Comparison of ENCODE assay signal across 20 cellular contexts in genomic region chr11:114988644-114989043, GRCh38.
A peak's percentile ranks its signal among the peaks of the same experiment; 100 is the strongest.
DNase-seq lines count a peak whose midpoint lies in the region; TF ChIP-seq lines count a peak whose summit lies in the region.
"Had no signal": no experiment of that assay in that cellular context is flagged by ENCODE, and none has a peak within 500 bp of the region (broad histone marks: within the 10 kb centered on the region; RNA-seq: fewer than 3 reads in every experiment).

No MANE protein-coding gene starts in this region.

- H3K27me3 ChIP-seq in BE2C: no peaks in the 10 kb centered on the region
- H3K27me3 ChIP-seq in WERI-Rb-1 (ENCODE audit: insufficient read depth, low read depth, severe bottlenecking): no peaks in the 10 kb centered on the region
- H3K27me3 ChIP-seq in esophagus muscularis mucosa: no peaks in the 10 kb centered on the region
- H3K27me3 ChIP-seq: BLaER1 treated with 17β-estradiol and CSF1 and Interleukin-3, amounts not matched to agents 10 nM and 100 nM had no signal

- no peak for TF ChIP-seq POLR2A in esophagus muscularis mucosa (IDR thresholded peaks at IDR 0.05; ENCODE audit: low read depth)

- H3K27ac Mint-ChIP-seq in nephron progenitor cell: peak overlapping the region; percentile 43
- H3K27ac Mint-ChIP-seq: B cell; CD4-positive, alpha-beta memory T cell; HFFc6 had no signal

- peaks cover 7% of the 10 kb centered on the region for H3K27me3 Mint-ChIP-seq in nephron progenitor cell (ENCODE audit: low read depth, poor library complexity)
- H3K27me3 Mint-ChIP-seq: B cell had no signal

- H3K9me3 ChIP-seq in BE2C (no peaks in the 10 kb centered on the region), WERI-Rb-1 (ENCODE audit: severe bottlenecking) (no peaks in the 10 kb centered on the region), esophagus muscularis mucosa (no peaks in the 10 kb centered on the region)
- H3K9me3 ChIP-seq: A549; BLaER1 treated with 17β-estradiol and CSF1 and Interleukin-3, amounts not matched to agents 10 nM and 100 nM; HAP-1 had no signal

- H3K36me3 Mint-ChIP-seq in nephron progenitor cell (ENCODE audit: low read depth): no peaks in the 10 kb centered on the region
- H3K36me3 Mint-ChIP-seq: CD4-positive, alpha-beta memory T cell had no signal

- H3K9me3 Mint-ChIP-seq in nephron progenitor cell: no peaks in the 10 kb centered on the region
- H3K9me3 Mint-ChIP-seq: CD4-positive, alpha-beta memory T cell had no signal

- no peaks in the 10 kb centered on the region for H3K36me3 ChIP-seq in BE2C
- no peaks in the 10 kb centered on the region for H3K36me3 ChIP-seq in WERI-Rb-1
- H3K36me3 ChIP-seq in esophagus muscularis mucosa: no peaks in the 10 kb centered on the region
- H3K36me3 ChIP-seq: BLaER1 treated with 17β-estradiol and CSF1 and Interleukin-3, amounts not matched to agents 10 nM and 100 nM; HAP-1 had no signal

- TF ChIP-seq CTCF in BE2C (IDR thresholded peaks at IDR 0.05; ENCODE audit: low read depth, low read length): no peak
- TF ChIP-seq CTCF in WERI-Rb-1 (IDR thresholded peaks at IDR 0.05; ENCODE audit: low read depth, low read length): no peak
- no peak for TF ChIP-seq CTCF in esophagus muscularis mucosa (IDR thresholded peaks at IDR 0.05)
- TF ChIP-seq CTCF in nephron progenitor cell (IDR thresholded peaks at IDR 0.05): no peak

- peaks cover 6% of the 10 kb centered on the region for H3K4me1 ChIP-seq in BE2C
- no peaks in the 10 kb centered on the region for H3K4me1 ChIP-seq in esophagus muscularis mucosa
- H3K4me1 ChIP-seq: A549; BLaER1 treated with 17β-estradiol and CSF1 and Interleukin-3, amounts not matched to agents 10 nM and 100 nM; HAP-1 had no signal

- no peak overlapping the region for H3K4me3 Mint-ChIP-seq in nephron progenitor cell
- H3K4me3 Mint-ChIP-seq: B cell; CD4-positive, alpha-beta memory T cell; HFFc6 had no signal

- intact Hi-C loops in esophagus muscularis mucosa (cut with DNase I): no loop called here

- H3K27ac ChIP-seq in WERI-Rb-1 (peak overlapping the region; percentile 64), esophagus muscularis mucosa (replicated peaks in 1 of 4) (no peak overlapping the region)
- H3K27ac ChIP-seq: A549; BLaER1 treated with 17β-estradiol and CSF1 and Interleukin-3, amounts not matched to agents 10 nM and 100 nM; GM23248 had no signal

- H3K4me3 ChIP-seq in BE2C (ENCODE audit: low read depth, low read length) (no peak overlapping the region), WERI-Rb-1 (ENCODE audit: low read depth, low read length) (peak overlapping the region; percentile 28), esophagus muscularis mucosa (no peak overlapping the region)
- H3K4me3 ChIP-seq: A549; BLaER1 treated with 17β-estradiol and CSF1 and Interleukin-3, amounts not matched to agents 10 nM and 100 nM; GM23248; HAP-1 had no signal

- peak; percentile 18 for DNase-seq in BE2C
- peak; percentile 64 for DNase-seq in WERI-Rb-1
- peak; percentile 60 for DNase-seq in esophagus muscularis mucosa (ENCODE audit: extremely low spot score)
- DNase-seq in nephron progenitor cell: no peak
- DNase-seq in NK-92 (lab: John Stamatoyannopoulos, UW; ENCODE audit: unreplicated experiment): no peak
- DNase-seq in C1 segment of cervical spinal cord (lab: John Stamatoyannopoulos, UW): no peak
- no peak for DNase-seq in AG08395 (ENCODE audit: low spot score)
- DNase-seq: 8988T; ACHN; Calu3; CD4-positive, alpha-beta memory T cell; COR-L47; DMS53; DMS79 treated with DMSO at 0.1 percent for 48 hours; GM23248; HFFc6 had no signal

- no peak for TF ChIP-seq EP300 in esophagus muscularis mucosa (IDR thresholded peaks at IDR 0.05)

- 71% methylated on average over 13 of the region's 14 CpGs for WGBS in esophagus muscularis mucosa

- H3K4me1 Mint-ChIP-seq in nephron progenitor cell: peaks cover 25% of the 10 kb centered on the region
- H3K4me1 Mint-ChIP-seq: B cell; CD4-positive, alpha-beta memory T cell had no signal

Comparison
In these comparisons a context has a peak if more than half of its experiments do, and no peak if none do; other contexts are left out.
1. DNase-seq: peak in BE2C (single experiment), WERI-Rb-1 (single experiment) and esophagus muscularis mucosa (single experiment); none in nephron progenitor cell (single experiment), NK-92 (single experiment), C1 segment of cervical spinal cord (0 of 14) and AG08395 (single experiment).